ENCODE assay signal across 8 cellular contexts in the genomic region with DNA sequence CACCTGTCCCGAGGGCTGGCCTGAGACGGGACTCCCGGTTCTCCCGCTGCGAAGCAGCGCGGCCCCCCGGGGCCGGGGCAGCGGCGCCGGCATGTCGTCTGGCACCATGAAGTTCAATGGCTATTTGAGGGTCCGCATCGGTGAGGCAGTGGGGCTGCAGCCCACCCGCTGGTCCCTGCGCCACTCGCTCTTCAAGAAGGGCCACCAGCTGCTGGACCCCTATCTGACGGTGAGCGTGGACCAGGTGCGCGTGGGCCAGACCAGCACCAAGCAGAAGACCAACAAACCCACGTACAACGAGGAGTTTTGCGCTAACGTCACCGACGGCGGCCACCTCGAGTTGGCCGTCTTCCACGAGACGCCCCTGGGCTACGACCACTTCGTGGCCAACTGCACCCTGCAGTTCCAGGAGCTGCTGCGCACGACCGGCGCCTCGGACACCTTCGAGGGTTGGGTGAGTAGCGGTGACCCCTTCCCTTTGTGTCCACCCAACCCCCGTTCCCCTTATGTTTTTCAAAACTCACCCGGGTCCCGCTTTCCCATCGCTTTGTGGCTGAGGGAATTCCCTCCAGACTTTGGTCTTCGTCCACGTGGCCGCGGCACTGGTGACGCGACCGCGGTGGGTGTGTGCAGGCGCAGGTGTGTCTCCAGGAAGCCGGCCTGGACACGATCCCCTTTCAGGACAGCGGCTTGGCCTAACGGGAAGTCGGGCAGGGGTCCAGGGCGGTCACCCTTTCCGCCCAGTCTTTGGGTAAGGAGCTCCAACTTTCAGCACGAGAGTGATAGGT. TPM values are rescaled to one million over a fixed set of nuclear protein-coding genes. Genes with fewer than 3 reads are reported as not detected.
DNase-seq lines count a peak whose midpoint lies in the region; ATAC-seq and TF ChIP-seq lines count a peak whose summit lies in the region.

No MANE protein-coding gene starts in this region.

- peaks cover 5% of the 10 kb centered on the region for H3K4me1 Mint-ChIP-seq in type B pancreatic cell (ENCODE audit: unreplicated experiment)

- WGBS in lung, 2 donors: 1 to 2% methylated on average over 61 to 63 of the region's 63 CpGs

- DNase-seq in NCI-H1092 treated with DMSO at 0.1 percent for 48 hours (lab: John Stamatoyannopoulos, UW) (peak; percentile 22), NCI-H1092 (lab: John Stamatoyannopoulos, UW) (no peak), RWPE2 (ENCODE audit: low spot score) (peak; percentile 87), lung (ENCODE audit: low spot score) (peak; percentile 68), type B pancreatic cell (ENCODE audit: extremely low spot score, unreplicated experiment) (no peak), NCI-H2171 (lab: John Stamatoyannopoulos, UW) (no peak)

- peak overlapping the region; percentile 92 for H3K4me3 Mint-ChIP-seq in type B pancreatic cell

- H3K4me3 ChIP-seq in RWPE2 (ENCODE audit: severe bottlenecking): peak overlapping the region; percentile 54
- peak overlapping the region; percentile 99 for H3K4me3 ChIP-seq in lung

- peaks cover 27% of the 10 kb centered on the region for H3K27me3 Mint-ChIP-seq in type B pancreatic cell

- ATAC-seq in RWPE2 (ENCODE audit: low read depth) (peak; percentile 59), lung (ENCODE audit: insufficient read depth, low FRiP score) (peak; percentile 44), HG03342 (IDR thresholded peaks at IDR 0.05; ENCODE audit: unreplicated experiment) (no peak)

- peaks cover 12% of the 10 kb centered on the region for H3K36me3 ChIP-seq in RWPE2 (ENCODE audit: low read depth)
- no peaks in the 10 kb centered on the region for H3K36me3 ChIP-seq in lung (ENCODE audit: control insufficient read depth in 2 of 2, insufficient read depth in 2 of 2, low read length in 2 of 2)

- H3K27ac ChIP-seq in RWPE2 (ENCODE audit: poor library complexity, severe bottlenecking): peak overlapping the region; percentile 68
- H3K27ac ChIP-seq in cingulate gyrus (ENCODE audit: low read depth, low read length): peak overlapping the region; percentile 54
- H3K27ac ChIP-seq in lung (ENCODE audit: low read depth in 1 of 2, low read length in 1 of 2): peak overlapping the region; percentile 89 to 93

- TF ChIP-seq CTCF in RWPE2 (IDR thresholded peaks at IDR 0.05; ENCODE audit: poor library complexity, severe bottlenecking) (no peak), lung (IDR thresholded peaks at IDR 0.05; ENCODE audit: control extremely low read depth, extremely low read depth) (no peak), type B pancreatic cell (conservative IDR thresholded peaks at IDR 0.05) (no peak)

- H3K9me3 Mint-ChIP-seq in type B pancreatic cell: no peaks in the 10 kb centered on the region

- H3K27ac Mint-ChIP-seq in type B pancreatic cell: peak overlapping the region; percentile 98

- H3K27me3 ChIP-seq in RWPE2 (ENCODE audit: insufficient read depth, poor library complexity, severe bottlenecking) (no peaks in the 10 kb centered on the region), lung (ENCODE audit: control insufficient read depth, insufficient read depth) (no peaks in the 10 kb centered on the region)

- peaks cover 17% of the 10 kb centered on the region for H3K4me1 ChIP-seq in RWPE2 (ENCODE audit: insufficient read depth, poor library complexity, severe bottlenecking)
- H3K4me1 ChIP-seq in lung (ENCODE audit: control insufficient read depth in 2 of 2, insufficient read depth in 2 of 2, low read length in 2 of 2): peaks cover 0 to 7% of the 10 kb centered on the region in 2 donors

- peaks cover 4% of the 10 kb centered on the region for H3K36me3 Mint-ChIP-seq in type B pancreatic cell

- no peaks in the 10 kb centered on the region for H3K9me3 ChIP-seq in RWPE2 (ENCODE audit: severe bottlenecking)
- H3K9me3 ChIP-seq in lung (ENCODE audit: control insufficient read depth in 2 of 2, insufficient read depth in 1 of 2, low read length in 1 of 2): no peaks in the 10 kb centered on the region

RNA-seq across cellular contexts. Expression of a gene that starts 0.8 kb away (rescaled TPM):
- total RNA-seq in lung (100 to 1,000 TPM in 1 of 2 donors, 10 to 100 TPM in 1; 67.9 to 126 TPM), type B pancreatic cell (ENCODE audit: low replicate concordance) (19.1 and 59.0 TPM in 2 replicates)
- polyA plus RNA-seq in lung: 10 to 100 TPM; 12.9 to 34.9 TPM

RNA-seq across cellular contexts. Expression of a gene that starts 41.1 kb away (rescaled TPM):
- 10 to 100 TPM; 22.8 to 24.3 TPM for total RNA-seq in lung
- 10 to 100 TPM; 14.4 to 17.4 TPM for polyA plus RNA-seq in lung
- total RNA-seq in type B pancreatic cell (ENCODE audit: low replicate concordance): 12.2 and 25.3 TPM in 2 replicates

Comparison
In these comparisons a context has a peak if more than half of its experiments do, and no peak if none do; other contexts are left out.
1. DNase-seq: peak in NCI-H1092 treated with DMSO at 0.1 percent for 48 hours (single experiment), RWPE2 (single experiment) and lung (single experiment); none in NCI-H1092 (single experiment), type B pancreatic cell (single experiment) and NCI-H2171 (single experiment).
2. Peak in every context shown above with its lines, with median percentiles within 50 percentile points of each other: H3K27ac ChIP-seq.